In genomic region chr3:59908700-59909099, GRCh38 we compare ENCODE assay signal across 19 cellular contexts.
DNase-seq lines count a peak whose midpoint lies in the region; ATAC-seq and TF ChIP-seq lines count a peak whose summit lies in the region.
"Had no signal": no experiment of that assay in that cellular context is flagged by ENCODE, and none has a peak within 500 bp of the region (broad histone marks: within the 10 kb centered on the region; RNA-seq: fewer than 3 reads in every experiment).

No MANE protein-coding gene starts in this region.

- H3K27ac ChIP-seq in CD8-positive, alpha-beta memory T cell (ENCODE audit: low read depth, low read length) = no peak overlapping the region
- H3K27ac ChIP-seq: A549; BLaER1 treated with 17β-estradiol and CSF1 and Interleukin-3, amounts not matched to agents 10 nM and 100 nM; GM23248 had no signal

- no peaks in the 10 kb centered on the region for H3K9me3 ChIP-seq in CD8-positive, alpha-beta memory T cell (ENCODE audit: low read length)
- H3K9me3 ChIP-seq: A549, BE2C had no signal

- H3K36me3 Mint-ChIP-seq in activated naive CD4-positive, alpha-beta T cell treated with anti-CD3 and anti-CD28 coated beads, Interleukin-2, amount 50 U/mL, for 24 hours = peaks cover 34% of the 10 kb centered on the region
- H3K36me3 Mint-ChIP-seq in activated naive CD4-positive, alpha-beta T cell treated with anti-CD3 and anti-CD28 coated beads, Interleukin-2, amount 10 ng/mL, durations not matched to agents 7 days and 5 days = peaks cover 74% of the 10 kb centered on the region
- H3K36me3 Mint-ChIP-seq in CD8-positive, alpha-beta memory T cell = peaks cover 0 to 14% (median 3%) of the 10 kb centered on the region in 3 donors

- no peak overlapping the region for H3K4me3 Mint-ChIP-seq in activated naive CD4-positive, alpha-beta T cell treated with anti-CD3 and anti-CD28 coated beads, Interleukin-2, amount 50 U/mL, for 24 hours
- H3K4me3 Mint-ChIP-seq in activated naive CD4-positive, alpha-beta T cell treated with anti-CD3 and anti-CD28 coated beads, Interleukin-2, amount 10 ng/mL, durations not matched to agents 7 days and 5 days = no peak overlapping the region
- no peak overlapping the region for H3K4me3 Mint-ChIP-seq in CD8-positive, alpha-beta memory T cell
- H3K4me3 Mint-ChIP-seq: CD14-positive monocyte; CD4-positive, alpha-beta T cell had no signal

- no peak overlapping the region for H3K4me3 ChIP-seq in astrocyte of the spinal cord (ENCODE audit: low read depth, low read length)
- H3K4me3 ChIP-seq in CD8-positive, alpha-beta memory T cell (ENCODE audit: low read length) = no peak overlapping the region
- H3K4me3 ChIP-seq: A549; BLaER1 treated with 17β-estradiol and CSF1 and Interleukin-3, amounts not matched to agents 10 nM and 100 nM; GM23248 had no signal

- no peak for DNase-seq in activated naive CD4-positive, alpha-beta T cell treated with anti-CD3 and anti-CD28 coated beads, Interleukin-2, amount 10 ng/mL, durations not matched to agents 7 days and 5 days
- DNase-seq in astrocyte of the spinal cord (ENCODE audit: low read depth, low spot score) (peak; percentile 1), sciatic nerve (ENCODE audit: low spot score) (no peak), NCI-H2081 (lab: John Stamatoyannopoulos, UW) (no peak)
- DNase-seq in CD8-positive, alpha-beta memory T cell = no peak
- DNase-seq: 8988T; AML-193; BE2C; Calu3; CD4-positive, alpha-beta T cell; COR-L47; GM23248; H7; HCEC 1CT had no signal

- POLR2A ChIA-PET in CD8-positive, alpha-beta memory T cell (lab: Charles Lee) = no interaction called here

- H3K27me3 ChIP-seq in CD8-positive, alpha-beta memory T cell (ENCODE audit: insufficient read depth, low read length, poor library complexity, severe bottlenecking) = no peaks in the 10 kb centered on the region
- H3K27me3 ChIP-seq: BE2C; BLaER1 treated with 17β-estradiol and CSF1 and Interleukin-3, amounts not matched to agents 10 nM and 100 nM had no signal

- intact Hi-C loops in sciatic nerve (cut with DNase I) = no loop called here

- no peaks in the 10 kb centered on the region for H3K9me3 Mint-ChIP-seq in activated naive CD4-positive, alpha-beta T cell treated with anti-CD3 and anti-CD28 coated beads, Interleukin-2, amount 50 U/mL, for 24 hours
- peaks cover 1% of the 10 kb centered on the region for H3K9me3 Mint-ChIP-seq in activated naive CD4-positive, alpha-beta T cell treated with anti-CD3 and anti-CD28 coated beads, Interleukin-2, amount 10 ng/mL, durations not matched to agents 7 days and 5 days
- no peaks in the 10 kb centered on the region for H3K9me3 Mint-ChIP-seq in CD8-positive, alpha-beta memory T cell
- H3K9me3 Mint-ChIP-seq: CD4-positive, alpha-beta T cell had no signal

- H3K4me1 ChIP-seq in CD8-positive, alpha-beta memory T cell (ENCODE audit: insufficient read depth, low read length) = peaks cover 12% of the 10 kb centered on the region
- H3K4me1 ChIP-seq: A549, BE2C had no signal

- no peaks in the 10 kb centered on the region for H3K27me3 Mint-ChIP-seq in activated naive CD4-positive, alpha-beta T cell treated with anti-CD3 and anti-CD28 coated beads, Interleukin-2, amount 50 U/mL, for 24 hours
- H3K27me3 Mint-ChIP-seq in activated naive CD4-positive, alpha-beta T cell treated with anti-CD3 and anti-CD28 coated beads, Interleukin-2, amount 10 ng/mL, durations not matched to agents 7 days and 5 days = no peaks in the 10 kb centered on the region
- H3K27me3 Mint-ChIP-seq in CD8-positive, alpha-beta memory T cell = no peaks in the 10 kb centered on the region
- H3K27me3 Mint-ChIP-seq: CD4-positive, alpha-beta T cell had no signal

- TF ChIP-seq CTCF in astrocyte of the spinal cord (IDR thresholded peaks at IDR 0.05; ENCODE audit: low read depth, low read length) = no peak

- ATAC-seq in sciatic nerve (peak; percentile 61), HG03342 (IDR thresholded peaks at IDR 0.05; ENCODE audit: unreplicated experiment) (no peak)
- ATAC-seq: A549 had no signal

- H3K27ac Mint-ChIP-seq in activated naive CD4-positive, alpha-beta T cell treated with anti-CD3 and anti-CD28 coated beads, Interleukin-2, amount 50 U/mL, for 24 hours = peak overlapping the region; percentile 5
- H3K27ac Mint-ChIP-seq in activated naive CD4-positive, alpha-beta T cell treated with anti-CD3 and anti-CD28 coated beads, Interleukin-2, amount 10 ng/mL, durations not matched to agents 7 days and 5 days = no peak overlapping the region
- H3K27ac Mint-ChIP-seq in CD8-positive, alpha-beta memory T cell = no peak overlapping the region
- H3K27ac Mint-ChIP-seq: CD4-positive, alpha-beta T cell had no signal

- H3K4me1 Mint-ChIP-seq in activated naive CD4-positive, alpha-beta T cell treated with anti-CD3 and anti-CD28 coated beads, Interleukin-2, amount 50 U/mL, for 24 hours = peaks cover 80% of the 10 kb centered on the region
- H3K4me1 Mint-ChIP-seq in activated naive CD4-positive, alpha-beta T cell treated with anti-CD3 and anti-CD28 coated beads, Interleukin-2, amount 10 ng/mL, durations not matched to agents 7 days and 5 days = peaks cover 5% of the 10 kb centered on the region
- H3K4me1 Mint-ChIP-seq in CD8-positive, alpha-beta memory T cell = no peaks in the 10 kb centered on the region

- no peaks in the 10 kb centered on the region for H3K36me3 ChIP-seq in CD8-positive, alpha-beta memory T cell (ENCODE audit: insufficient read depth, low read length)
- H3K36me3 ChIP-seq: BE2C; BLaER1 treated with 17β-estradiol and CSF1 and Interleukin-3, amounts not matched to agents 10 nM and 100 nM had no signal

- in situ Hi-C loops in astrocyte of the spinal cord (cut with HindIII; ENCODE audit: low sequenced_read_pairs) = no loop called here

- CTCF ChIA-PET in activated naive CD4-positive, alpha-beta T cell treated with anti-CD3 and anti-CD28 coated beads, Interleukin-2, amount 10 ng/mL, durations not matched to agents 7 days and 5 days (lab: Charles Lee) = no interaction called here
- CTCF ChIA-PET in CD8-positive, alpha-beta memory T cell (lab: Charles Lee) = no interaction called here
